ENCODE assay signal across 8 cellular contexts in the genomic region with DNA sequence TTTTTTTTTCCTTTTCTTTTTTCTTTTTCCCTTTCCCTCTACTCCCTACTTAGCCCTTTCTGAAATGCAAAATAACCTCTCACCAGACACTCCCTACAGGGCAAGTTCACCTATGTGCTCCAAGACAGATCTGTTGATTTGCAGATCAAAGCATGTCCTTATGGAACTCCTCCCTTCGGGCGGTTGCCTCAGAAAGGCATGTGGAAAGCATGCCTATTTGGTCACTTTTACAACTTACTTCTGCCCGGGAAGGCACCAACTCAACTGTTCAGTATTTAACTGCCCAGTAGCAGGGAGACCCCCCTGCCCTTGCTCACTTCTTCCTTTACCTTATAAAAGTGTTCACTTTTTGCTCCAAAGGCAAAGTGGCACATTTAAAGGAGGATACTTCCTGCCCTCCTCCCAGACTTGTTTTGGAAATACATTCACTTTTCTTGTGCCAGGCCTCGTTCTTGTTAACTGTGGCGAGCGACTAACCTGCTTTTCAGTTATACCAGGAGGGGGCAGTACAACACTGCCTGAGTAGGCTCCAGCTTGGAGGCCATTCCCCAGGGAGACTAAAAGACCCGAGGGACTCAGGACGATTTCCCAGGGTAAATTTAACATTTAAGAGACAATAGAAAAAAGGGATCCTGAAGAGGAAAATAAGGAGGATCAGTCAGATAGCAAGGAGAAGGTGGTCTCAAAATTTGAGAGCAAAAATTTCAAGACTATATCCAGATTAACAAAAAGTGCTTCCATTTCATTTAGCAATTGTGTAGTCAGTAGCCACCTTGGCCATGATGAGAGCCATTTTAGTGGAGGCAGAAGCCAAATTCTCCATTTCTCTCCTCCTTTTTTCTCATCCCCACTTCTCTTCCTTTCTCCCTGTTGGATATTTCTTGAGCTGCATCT. TPM values are rescaled to one million over a fixed set of nuclear protein-coding genes. Genes with fewer than 3 reads are reported as not detected.
DNase-seq lines count a peak whose midpoint lies in the region; ATAC-seq and TF ChIP-seq lines count a peak whose summit lies in the region.

No MANE protein-coding gene starts in this region.

- H3K4me3 Mint-ChIP-seq in activated T-cell treated with anti-CD3 and anti-CD28 coated beads, Interleukin-2, amount 50 U/mL, for 4 hours, result no peak overlapping the region
- no peak overlapping the region for H3K4me3 Mint-ChIP-seq in nephron

- peak; percentile 72 for ATAC-seq in GM19438 (IDR thresholded peaks at IDR 0.05; ENCODE audit: low read depth, unreplicated experiment)
- ATAC-seq in activated T-cell treated with anti-CD3 and anti-CD28 coated beads, Interleukin-2, amount 50 U/mL, for 4 hours, result peak; percentile 64
- ATAC-seq in upper lobe of right lung, result peak; percentile 97

- no peak overlapping the region for H3K27ac Mint-ChIP-seq in nephron

- peak overlapping the region; percentile 23 for H3K9ac ChIP-seq in NT2/D1 (ENCODE audit: insufficient read length, low read depth)

- H3K27me3 Mint-ChIP-seq in activated T-cell treated with anti-CD3 and anti-CD28 coated beads, Interleukin-2, amount 50 U/mL, for 4 hours (ENCODE audit: low read depth), result no peaks in the 10 kb centered on the region
- no peaks in the 10 kb centered on the region for H3K27me3 Mint-ChIP-seq in nephron (ENCODE audit: low read depth)

- peaks cover 21% of the 10 kb centered on the region for H3K4me1 Mint-ChIP-seq in activated T-cell treated with anti-CD3 and anti-CD28 coated beads, Interleukin-2, amount 50 U/mL, for 4 hours (ENCODE audit: low read depth)
- H3K4me1 Mint-ChIP-seq in nephron, result no peaks in the 10 kb centered on the region

- no peaks in the 10 kb centered on the region for H3K9me3 Mint-ChIP-seq in activated T-cell treated with anti-CD3 and anti-CD28 coated beads, Interleukin-2, amount 50 U/mL, for 4 hours
- H3K9me3 Mint-ChIP-seq in nephron, result no peaks in the 10 kb centered on the region

- intact Hi-C loops in upper lobe of right lung (cut with DNase I), result no loop called here

- H3K27ac ChIP-seq in upper lobe of right lung, result peak overlapping the region; percentile 64

- DNase-seq in COLO668 (lab: John Stamatoyannopoulos, UW; ENCODE audit: unreplicated experiment), result peak; percentile 18
- DNase-seq in HUDEP-2 (lab: John Stamatoyannopoulos, UW; ENCODE audit: unreplicated experiment in 76 of 76), result peak in 55 of 76 experiments; percentile 2 to 73 (median 27)
- DNase-seq in NT2/D1 (ENCODE audit: low read depth, low spot score), result peak; percentile 94
- peak; percentile 54 for DNase-seq in activated T-cell treated with anti-CD3 and anti-CD28 coated beads, Interleukin-2, amount 50 U/mL, for 4 hours
- peak; percentile 73 for DNase-seq in fibroblast of the aortic adventitia (ENCODE audit: low read depth)
- no peak for DNase-seq in upper lobe of right lung

- peaks cover 6% of the 10 kb centered on the region for H3K4me1 ChIP-seq in NT2/D1 (ENCODE audit: insufficient read depth, insufficient read length)
- peaks cover 10% of the 10 kb centered on the region for H3K4me1 ChIP-seq in upper lobe of right lung

- no peaks in the 10 kb centered on the region for H3K36me3 Mint-ChIP-seq in activated T-cell treated with anti-CD3 and anti-CD28 coated beads, Interleukin-2, amount 50 U/mL, for 4 hours (ENCODE audit: insufficient read depth)
- no peaks in the 10 kb centered on the region for H3K36me3 Mint-ChIP-seq in nephron (ENCODE audit: low read depth)

- TF ChIP-seq CTCF in fibroblast of the aortic adventitia (IDR thresholded peaks at IDR 0.05; ENCODE audit: insufficient read depth, low read length) (peak; percentile 64), nephron (IDR thresholded peaks at IDR 0.05; ENCODE audit: unreplicated experiment in 3 of 3) (peak; percentile 80 to 84 (median 81)), upper lobe of right lung (IDR thresholded peaks at IDR 0.05) (peak; percentile 85)

- H3K9me3 ChIP-seq in NT2/D1 (ENCODE audit: insufficient read depth, low read length) (peaks cover 2% of the 10 kb centered on the region; the same call in 1 of the 2 replicates), upper lobe of right lung (no peaks in the 10 kb centered on the region)

- H3K4me3 ChIP-seq in NT2/D1 (ENCODE audit: insufficient read length, low read depth) (no peak overlapping the region), fibroblast of the aortic adventitia (ENCODE audit: low read depth, low read length) (no peak overlapping the region), upper lobe of right lung (no peak overlapping the region)

- H3K36me3 ChIP-seq in NT2/D1 (ENCODE audit: insufficient read depth, insufficient read length, low read length) (no peaks in the 10 kb centered on the region), upper lobe of right lung (no peaks in the 10 kb centered on the region)

- H3K27me3 ChIP-seq in NT2/D1 (ENCODE audit: insufficient read depth, insufficient read length) (no peaks in the 10 kb centered on the region), upper lobe of right lung (no peaks in the 10 kb centered on the region)

RNA-seq across cellular contexts. Expression of gene SLAMF7, which starts 12.3 kb away (rescaled TPM):
- 10 to 100 TPM; 44.1 to 80.5 (median 71.7) TPM for total RNA-seq in activated T-cell treated with anti-CD3 and anti-CD28 coated beads, Interleukin-2, amount 50 U/mL, for 4 hours
- total RNA-seq in fibroblast of the aortic adventitia (ENCODE audit: low replicate concordance), result not detected in 2 replicates
- total RNA-seq in upper lobe of right lung, result 9.2 TPM

RNA-seq across cellular contexts. Expression of gene CD48, which starts 15.1 kb away (rescaled TPM):
- total RNA-seq in activated T-cell treated with anti-CD3 and anti-CD28 coated beads, Interleukin-2, amount 50 U/mL, for 4 hours, result 100 to 1,000 TPM; 313 to 347 (median 336) TPM
- not detected in 2 replicates for total RNA-seq in fibroblast of the aortic adventitia (ENCODE audit: low replicate concordance)
- 21.5 TPM for total RNA-seq in upper lobe of right lung

Comparison
In these comparisons a context has a peak if more than half of its experiments do, and no peak if none do; other contexts are left out.
1. RNA of gene SLAMF7, which starts 12.3 kb away (total RNA-seq): 44.1 to 80.5 TPM in activated T-cell treated with anti-CD3 and anti-CD28 coated beads, Interleukin-2, amount 50 U/mL, for 4 hours and 9.2 TPM in upper lobe of right lung (single experiment); not detected in fibroblast of the aortic adventitia; every median in the first group is over 10 times any median in the second.
2. RNA of gene CD48, which starts 15.1 kb away (total RNA-seq): 313 to 347 TPM in activated T-cell treated with anti-CD3 and anti-CD28 coated beads, Interleukin-2, amount 50 U/mL, for 4 hours and 21.5 TPM in upper lobe of right lung (single experiment); not detected in fibroblast of the aortic adventitia; every median in the first group is over 10 times any median in the second.
3. Peak in every context shown above with its lines, with median percentiles within 50 percentile points of each other: ATAC-seq and CTCF ChIP-seq.